9 cellular contexts compared by ENCODE assay signal in genomic region chr2:43605079-43605655, GRCh38. TPM values are rescaled to one million over a fixed set of nuclear protein-coding genes. Genes with fewer than 3 reads are reported as not detected.
DNase-seq lines count a peak whose midpoint lies in the region; ATAC-seq and TF ChIP-seq lines count a peak whose summit lies in the region.
"Had no signal": no experiment of that assay in that cellular context is flagged by ENCODE, and none has a peak within 500 bp of the region (broad histone marks: within the 10 kb centered on the region; RNA-seq: fewer than 3 reads in every experiment).

No MANE protein-coding gene starts in this region.

- H3K27me3 ChIP-seq in RWPE2 (ENCODE audit: insufficient read depth, poor library complexity, severe bottlenecking) = no peaks in the 10 kb centered on the region

- H3K27ac ChIP-seq in RWPE2 (ENCODE audit: poor library complexity, severe bottlenecking) = no peak overlapping the region

- peak; percentile 81 for ATAC-seq in RWPE2 (ENCODE audit: low read depth)

- no peaks in the 10 kb centered on the region for H3K4me1 ChIP-seq in RWPE2 (ENCODE audit: insufficient read depth, poor library complexity, severe bottlenecking)

- DNase-seq in Daoy (ENCODE audit: low read depth) (peak; percentile 37), RWPE2 (ENCODE audit: low spot score) (no peak), cerebellar cortex (ENCODE audit: low spot score) (peak; percentile 60), lung microvascular endothelial cell (ENCODE audit: low read depth in 2 of 2) (peak; percentile 52 to 58), T1000 (lab: John Stamatoyannopoulos, UW) (no peak), NCI-H2029 (lab: John Stamatoyannopoulos, UW) (no peak), DMS79 (lab: John Stamatoyannopoulos, UW) (no peak)
- DNase-seq: activated B cell treated with CpG ODN at 0.5 μM for 24 hours had no signal

- H3K36me3 ChIP-seq in RWPE2 (ENCODE audit: low read depth) = no peaks in the 10 kb centered on the region

- no peak for TF ChIP-seq EP300 in Ishikawa (IDR thresholded peaks at IDR 0.05; ENCODE audit: borderline replicate concordance)

- TF ChIP-seq RAD21 in Ishikawa (IDR thresholded peaks at IDR 0.05; ENCODE audit: low read depth) = peak; percentile 66

- peak; percentile 76 for TF ChIP-seq CTCF in RWPE2 (IDR thresholded peaks at IDR 0.05; ENCODE audit: poor library complexity, severe bottlenecking)

- no peaks in the 10 kb centered on the region for H3K9me3 ChIP-seq in RWPE2 (ENCODE audit: severe bottlenecking)

- H3K4me3 ChIP-seq in RWPE2 (ENCODE audit: severe bottlenecking) = no peak overlapping the region

TF ChIP-seq in Ishikawa, 13 proteins besides CTCF, POLR2A, EP300 and RAD21:
- TF ChIP-seq MAX (IDR thresholded peaks at IDR 0.05) = no peak
- no peak for TF ChIP-seq ZBTB7A (IDR thresholded peaks at IDR 0.05; ENCODE audit: low read depth)
- TF ChIP-seq CREB1 (IDR thresholded peaks at IDR 0.05; ENCODE audit: low read depth) = no peak
- no peak for TF ChIP-seq FOXM1 (IDR thresholded peaks at IDR 0.05; ENCODE audit: borderline replicate concordance, low read depth)
- TF ChIP-seq YY1 (IDR thresholded peaks at IDR 0.05; ENCODE audit: low read depth) = no peak
- no peak for TF ChIP-seq TCF12 (IDR thresholded peaks at IDR 0.05; ENCODE audit: low read depth)

RNA-seq across cellular contexts. Expression of gene THADA, which starts 9.3 kb away (rescaled TPM):
- 29.3 and 30.2 TPM in 2 replicates for total RNA-seq in Daoy (2014; rRNA removed; shearing (Covaris generic))
- 13.9 and 22.8 TPM in 2 replicates for total RNA-seq in lung microvascular endothelial cell

RNA-seq across cellular contexts. Expression of gene PLEKHH2, which starts 31.9 kb away (rescaled TPM):
- 0.51 and 1.2 TPM in 2 replicates for total RNA-seq in Daoy (2014; rRNA removed; shearing (Covaris generic))
- under 0.01 TPM in 1 of 2 replicates, not detected in the other for total RNA-seq in lung microvascular endothelial cell

Comparison
In these comparisons a context has a peak if more than half of its experiments do, and no peak if none do; other contexts are left out.
1. DNase-seq: peak in Daoy (single experiment), cerebellar cortex (single experiment) and lung microvascular endothelial cell (2 of 2); none in RWPE2 (single experiment), T1000 (single experiment), NCI-H2029 (single experiment) and DMS79 (single experiment).